Comparison of ENCODE assay signal across 13 cellular contexts in the genomic region with DNA sequence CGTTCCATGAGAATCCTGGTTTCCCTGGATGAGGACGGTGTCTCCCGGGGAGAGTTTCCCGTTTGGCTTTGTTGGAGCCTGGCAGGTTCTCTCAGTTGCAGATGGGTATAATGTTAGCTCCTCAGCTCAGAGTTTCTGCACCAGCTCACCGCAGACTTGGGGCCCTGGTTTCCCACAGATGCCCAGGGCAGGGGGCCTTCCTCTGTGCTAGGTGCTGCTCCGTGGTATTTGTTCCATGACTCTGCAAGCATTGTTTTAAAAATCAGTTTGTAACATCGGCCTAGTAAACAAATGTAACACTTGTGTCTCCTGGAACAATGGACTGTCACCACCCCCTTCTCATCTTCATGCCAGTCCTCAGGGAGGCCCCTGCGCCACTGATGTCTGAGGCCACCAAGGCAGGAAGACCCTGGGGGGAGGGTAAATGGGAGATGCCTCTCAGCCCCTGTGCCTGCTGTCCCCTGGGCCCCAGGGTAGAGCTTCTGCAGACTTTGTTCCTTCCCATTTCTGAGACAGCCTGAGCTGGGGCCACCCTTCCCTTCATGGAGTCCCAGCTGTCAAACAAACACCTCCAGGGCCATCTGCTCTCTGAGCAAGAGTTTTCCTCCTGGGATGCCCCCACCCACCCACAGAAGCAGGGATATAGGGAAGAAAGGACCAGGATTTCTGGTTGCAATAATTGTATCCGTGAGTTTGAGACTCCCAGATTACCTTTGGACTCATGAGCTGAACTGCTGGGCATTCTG. TPM values are rescaled to one million over a fixed set of nuclear protein-coding genes. Genes with fewer than 3 reads are reported as not detected.
A peak's percentile ranks its signal among the peaks of the same experiment; 100 is the strongest.
DNase-seq lines count a peak whose midpoint lies in the region; ATAC-seq, FAIRE-seq and TF ChIP-seq lines count a peak whose summit lies in the region.
"Not testable (repeated sequence)": the region's sequence is repeated elsewhere in the genome, so short reads cannot be mapped to it uniquely, and the experiment has no call there.
"Had no signal": no experiment of that assay in that cellular context is flagged by ENCODE, and none has a peak within 500 bp of the region (broad histone marks: within the 10 kb centered on the region; RNA-seq: fewer than 3 reads in every experiment).

No MANE protein-coding gene starts in this region.

- H3K79me2 ChIP-seq in HepG2 (ENCODE audit: insufficient read depth, low read length), result not testable (repeated sequence)

- not testable (repeated sequence) for H3K27me3 ChIP-seq in HL-60 (ENCODE audit: insufficient read depth, poor library complexity, severe bottlenecking)
- peaks cover 9 to 35% of the 10 kb centered on the region in 2 experiments; a peak in 4 of 5 replicates for H3K27me3 ChIP-seq in HepG2 (ENCODE audit: control insufficient read depth in 1 of 2, insufficient read depth in 2 of 2, low read length in 2 of 2)

- DNase-seq in GM03348 (ENCODE audit: low spot score) (peak; percentile 0), HL-60 (ENCODE audit: low read depth in 1 of 2, low spot score in 1 of 2) (peak in 1 of 2 experiments; percentile 48), NCI-H82 (lab: John Stamatoyannopoulos, UW) (peak; percentile 55), pons (ENCODE audit: low spot score) (peak; percentile 3)
- DNase-seq in activated CD8-positive, alpha-beta memory T cell treated with anti-CD3 and anti-CD28 coated beads, Interleukin-2, amount 50 U/mL, for 48 hours, result peak; percentile 29
- DNase-seq in glutamatergic neuron; HepG2 (ENCODE audit: low spot score): not testable (repeated sequence)

- TF ChIP-seq POLR2A in HepG2 (IDR thresholded peaks at IDR 0.05; ENCODE audit: insufficient read depth in 1 of 2, low read depth in 2 of 2, low read length in 2 of 2), result not testable (repeated sequence)

- not testable (repeated sequence) for H2AFZ ChIP-seq in HepG2 (ENCODE audit: low read length)

- H3K36me3 ChIP-seq in HepG2 (replicated peaks in 1 of 2; ENCODE audit: control insufficient read depth in 1 of 2, insufficient read depth in 2 of 2, low read length in 2 of 2), result not testable (repeated sequence)

- in situ Hi-C loops in HepG2 (cut with HindIII; ENCODE audit: extremely low pct_ligation_motif_present, low pct_unique_long_range_greater_than_20kb), result not testable (repeated sequence)

- H3K4me3 ChIP-seq in HL-60 (replicated peaks; ENCODE audit: insufficient read depth, low read length); HepG2 (replicated peaks in 1 of 3; ENCODE audit: insufficient read depth in 1 of 3, low read depth in 2 of 3, low read length in 3 of 3): not testable (repeated sequence)

- TF ChIP-seq CTCF in HL-60 (IDR thresholded peaks at IDR 0.05; ENCODE audit: insufficient read depth, low read length); glutamatergic neuron (IDR thresholded peaks at IDR 0.05; ENCODE audit: partially characterized antibody, unreplicated experiment); HepG2 (CRISPR knock-in tag; IDR thresholded peaks at IDR 0.05): not testable (repeated sequence)

- not testable (repeated sequence) for H3K9me3 ChIP-seq in HepG2 (ENCODE audit: low read length)

- peak overlapping the region; percentile 2; the same call in 1 of the 2 replicates for H3K4me2 ChIP-seq in HepG2 (ENCODE audit: low read depth, low read length)

- BruUV-seq in HepG2 (replicated peaks; lab: Mats Ljungman, UMichigan), result not testable (repeated sequence)

- peaks cover 11% of the 10 kb centered on the region for H3K27me3 Mint-ChIP-seq in glutamatergic neuron (ENCODE audit: unreplicated experiment)

- H3K4me3 Mint-ChIP-seq in glutamatergic neuron (ENCODE audit: unreplicated experiment), result not testable (repeated sequence)

- ATAC-seq in HepG2, result not testable (repeated sequence)

- H3K9ac ChIP-seq in HepG2 (ENCODE audit: insufficient read depth, low read depth, low read length), result not testable (repeated sequence)

- 31% methylated on average over 9 of the region's 9 CpGs for WGBS in HepG2 (ENCODE audit: low lambda C conversion rate)

- H3K4me1 ChIP-seq in HepG2 (ENCODE audit: insufficient read depth, low read length), result peaks cover 33% of the 10 kb centered on the region

- POLR2A ChIA-PET in HepG2 (lab: Yijun Ruan, JAX), result not testable (repeated sequence)

- H3K9me3 Mint-ChIP-seq in glutamatergic neuron (ENCODE audit: unreplicated experiment), result not testable (repeated sequence)

- peak overlapping the region; percentile 42 for H3K27ac ChIP-seq in HL-60 (replicated peaks)
- H3K27ac ChIP-seq in HepG2 (ENCODE audit: extremely low read length, insufficient read depth, low read length), result not testable (repeated sequence)

- intact Hi-C loops in HepG2 (cut with micrococcal nuclease; ENCODE audit: unreplicated experiment), result not testable (repeated sequence)

- not testable (repeated sequence) for FAIRE-seq in HepG2 (lab: Jason Lieb, UNC)

- not testable (repeated sequence) for TF ChIP-seq EP300 in HepG2 (IDR thresholded peaks at IDR 0.05; ENCODE audit: low read depth in 2 of 2, low read length in 2 of 2); HepG2 (CRISPR knock-in tag; IDR thresholded peaks at IDR 0.05; ENCODE audit: borderline replicate concordance)

- CTCF ChIA-PET in HepG2 (lab: Yijun Ruan, JAX; ENCODE audit: low intra/inter-chr PET ratio, low total read pairs), result not testable (repeated sequence)

- not testable (repeated sequence) for H4K20me1 ChIP-seq in HepG2 (ENCODE audit: insufficient read depth, low read length)

- not testable (repeated sequence) for H3K36me3 Mint-ChIP-seq in glutamatergic neuron (ENCODE audit: unreplicated experiment)

- H3K27ac Mint-ChIP-seq in glutamatergic neuron (ENCODE audit: unreplicated experiment), result peak overlapping the region; percentile 52

- peaks cover 31% of the 10 kb centered on the region for H3K4me1 Mint-ChIP-seq in glutamatergic neuron (ENCODE audit: low read depth, unreplicated experiment)

- not testable (repeated sequence) for TF ChIP-seq RAD21 in HepG2 (CRISPR knock-in tag; IDR thresholded peaks at IDR 0.05)

RNA-seq across cellular contexts. Expression of gene ANXA8, which starts 28.4 kb away (rescaled TPM):
- not detected for total RNA-seq in glutamatergic neuron (ENCODE audit: unreplicated experiment)
- total RNA-seq in HepG2 (2016; rRNA removed; fragmentation: Illumina TruSeq; extraction: Trizol), result not detected in 2 replicates
- total RNA-seq in HepG2 (2016; cell fraction: cytosol; rRNA removed; fragmentation: Illumina TruSeq; extraction: Trizol; ENCODE audit: low read depth), result not detected in 2 replicates
- 0.09 TPM in 1 of 2 replicates, not detected in the other for total RNA-seq in HepG2 (2016; cell fraction: insoluble cytoplasmic fraction; rRNA removed; fragmentation: Illumina TruSeq; extraction: Trizol)
- 0.10 TPM in 1 of 2 replicates, not detected in the other for total RNA-seq in HepG2 (2016; cell fraction: membrane; rRNA removed; fragmentation: Illumina TruSeq; extraction: Trizol)
- total RNA-seq in HepG2 (2016; cell fraction: nucleus; rRNA removed; fragmentation: Illumina TruSeq; extraction: Trizol), result not detected in 2 replicates
- not detected in 2 replicates for polyA plus RNA-seq in HepG2 (2011; rRNA removed)
- not detected in 2 replicates for polyA plus RNA-seq in HepG2 (2011; cell fraction: cytosol; rRNA removed)
- 0.09 and 0.11 TPM in 2 replicates for polyA plus RNA-seq in HepG2 (2011; cell fraction: nucleus; rRNA removed)
- polyA plus RNA-seq in HepG2 (2012), result not detected in 2 replicates
- polyA plus RNA-seq in HepG2 (2016; cell fraction: cytosol; fragmentation: Illumina TruSeq; extraction: Trizol; ENCODE audit: low read depth), result not detected in 2 replicates
- not detected in 2 replicates for polyA plus RNA-seq in HepG2 (2016; cell fraction: insoluble cytoplasmic fraction; fragmentation: Illumina TruSeq; extraction: Trizol; ENCODE audit: low read depth)
- not detected in 2 replicates for polyA plus RNA-seq in HepG2 (2016; cell fraction: membrane; fragmentation: Illumina TruSeq; extraction: Trizol; ENCODE audit: low read depth)
- polyA plus RNA-seq in HepG2 (2016; cell fraction: nucleus; fragmentation: Illumina TruSeq; extraction: Trizol; ENCODE audit: insufficient read depth, low read depth), result not detected in 2 replicates
- polyA minus RNA-seq in HepG2 (2011; rRNA and poly(A)+ RNA removed; ENCODE audit: low replicate concordance), result 44.5 TPM in 1 of 2 replicates, not detected in the other
- polyA minus RNA-seq in HepG2 (2011; cell fraction: cytosol; rRNA and poly(A)+ RNA removed), result not detected in 2 replicates
- not detected in 2 replicates for polyA minus RNA-seq in HepG2 (2011; cell fraction: nucleus; rRNA and poly(A)+ RNA removed)
- total RNA-seq: CD4-positive, CD25-positive, alpha-beta regulatory T cell had no signal
- polyA plus RNA-seq: CD4-positive, CD25-positive, alpha-beta regulatory T cell had no signal

RNA-seq across cellular contexts. Expression of gene FAM25G, which starts 36.0 kb away (rescaled TPM):
- not detected for total RNA-seq in glutamatergic neuron (ENCODE audit: unreplicated experiment)
- not detected in 2 replicates for total RNA-seq in HepG2 (2016; rRNA removed; fragmentation: Illumina TruSeq; extraction: Trizol)
- not detected in 2 replicates for total RNA-seq in HepG2 (2016; cell fraction: cytosol; rRNA removed; fragmentation: Illumina TruSeq; extraction: Trizol; ENCODE audit: low read depth)
- total RNA-seq in HepG2 (2016; cell fraction: insoluble cytoplasmic fraction; rRNA removed; fragmentation: Illumina TruSeq; extraction: Trizol), result not detected in 2 replicates
- total RNA-seq in HepG2 (2016; cell fraction: membrane; rRNA removed; fragmentation: Illumina TruSeq; extraction: Trizol), result not detected in 2 replicates
- not detected in 2 replicates for total RNA-seq in HepG2 (2016; cell fraction: nucleus; rRNA removed; fragmentation: Illumina TruSeq; extraction: Trizol)
- polyA plus RNA-seq in HepG2 (2011; rRNA removed), result not detected in 2 replicates
- not detected in 2 replicates for polyA plus RNA-seq in HepG2 (2011; cell fraction: cytosol; rRNA removed)
- polyA plus RNA-seq in HepG2 (2011; cell fraction: nucleus; rRNA removed), result not detected in 2 replicates
- not detected in 2 replicates for polyA plus RNA-seq in HepG2 (2012)
- not detected in 2 replicates for polyA plus RNA-seq in HepG2 (2016; cell fraction: cytosol; fragmentation: Illumina TruSeq; extraction: Trizol; ENCODE audit: low read depth)
- not detected in 2 replicates for polyA plus RNA-seq in HepG2 (2016; cell fraction: insoluble cytoplasmic fraction; fragmentation: Illumina TruSeq; extraction: Trizol; ENCODE audit: low read depth)
- not detected in 2 replicates for polyA plus RNA-seq in HepG2 (2016; cell fraction: membrane; fragmentation: Illumina TruSeq; extraction: Trizol; ENCODE audit: low read depth)
- not detected in 2 replicates for polyA plus RNA-seq in HepG2 (2016; cell fraction: nucleus; fragmentation: Illumina TruSeq; extraction: Trizol; ENCODE audit: insufficient read depth, low read depth)
- not detected in 2 replicates for polyA minus RNA-seq in HepG2 (2011; rRNA and poly(A)+ RNA removed; ENCODE audit: low replicate concordance)
- not detected in 2 replicates for polyA minus RNA-seq in HepG2 (2011; cell fraction: cytosol; rRNA and poly(A)+ RNA removed)
- polyA minus RNA-seq in HepG2 (2011; cell fraction: nucleus; rRNA and poly(A)+ RNA removed), result not detected in 2 replicates
- total RNA-seq: CD4-positive, CD25-positive, alpha-beta regulatory T cell; Daoy; HT1080 had no signal
- polyA plus RNA-seq: A549; AG04450; BJ; CD4-positive, CD25-positive, alpha-beta regulatory T cell had no signal
